7 cellular contexts compared by ENCODE assay signal in genomic region chr20:4813839-4814695, GRCh38.
DNase-seq lines count a peak whose midpoint lies in the region; ATAC-seq and TF ChIP-seq lines count a peak whose summit lies in the region.

No MANE protein-coding gene starts in this region.

- H3K27me3 ChIP-seq in effector memory CD4-positive, alpha-beta T cell (replicated peaks; ENCODE audit: control insufficient read depth, insufficient read depth, low read length, poor library complexity, severe bottlenecking) = no peaks in the 10 kb centered on the region
- no peaks in the 10 kb centered on the region for H3K27me3 ChIP-seq in parathyroid adenoma (ENCODE audit: control insufficient read depth, insufficient read depth, low read length)

- ATAC-seq in GM19025 (IDR thresholded peaks at IDR 0.05; ENCODE audit: low read depth, unreplicated experiment) (peak; percentile 28), HG03025 (IDR thresholded peaks at IDR 0.05; ENCODE audit: low FRiP score, unreplicated experiment) (peak; percentile 47)

- no peak for TF ChIP-seq CTCF in parathyroid adenoma (IDR thresholded peaks at IDR 0.05)

- peak; percentile 62 for DNase-seq in T follicular helper cell (ENCODE audit: low read depth)
- peak; percentile 53 to 70 (median 61) for DNase-seq in effector memory CD4-positive, alpha-beta T cell
- DNase-seq in AG08396 (ENCODE audit: low spot score) = no peak
- DNase-seq in NCI-H345 (lab: John Stamatoyannopoulos, UW) = no peak

- peak overlapping the region; percentile 99 for H3K27ac ChIP-seq in effector memory CD4-positive, alpha-beta T cell (ENCODE audit: insufficient read depth, low read length, poor library complexity, severe bottlenecking)
- peak overlapping the region; percentile 65 for H3K27ac ChIP-seq in parathyroid adenoma

- H3K4me3 ChIP-seq in effector memory CD4-positive, alpha-beta T cell (ENCODE audit: insufficient read depth, low read depth, low read length, poor library complexity, severe bottlenecking) = peak overlapping the region; percentile 37
- no peak overlapping the region for H3K4me3 ChIP-seq in parathyroid adenoma (ENCODE audit: low read depth, low read length)

- no peak overlapping the region for H3K9ac ChIP-seq in parathyroid adenoma

- H3K36me3 ChIP-seq in effector memory CD4-positive, alpha-beta T cell (ENCODE audit: control insufficient read depth, insufficient read depth, low read length) = no peaks in the 10 kb centered on the region
- no peaks in the 10 kb centered on the region for H3K36me3 ChIP-seq in parathyroid adenoma (ENCODE audit: control insufficient read depth, insufficient read depth, low read length)

- no peaks in the 10 kb centered on the region for H3K9me3 ChIP-seq in effector memory CD4-positive, alpha-beta T cell (ENCODE audit: control insufficient read depth, low read length)
- no peaks in the 10 kb centered on the region for H3K9me3 ChIP-seq in parathyroid adenoma (ENCODE audit: control insufficient read depth, low read length)

- peaks cover 62% of the 10 kb centered on the region for H3K4me1 ChIP-seq in effector memory CD4-positive, alpha-beta T cell (ENCODE audit: control insufficient read depth, insufficient read depth, low read length, poor library complexity, severe bottlenecking)
- peaks cover 3% of the 10 kb centered on the region for H3K4me1 ChIP-seq in parathyroid adenoma

- H3K4me2 ChIP-seq in parathyroid adenoma (ENCODE audit: low read length) = no peak overlapping the region

- no peak overlapping the region for H2AFZ ChIP-seq in parathyroid adenoma

- H3K79me2 ChIP-seq in parathyroid adenoma = no peaks in the 10 kb centered on the region

Comparison
In these comparisons a context has a peak if more than half of its experiments do, and no peak if none do; other contexts are left out.
1. DNase-seq: peak in T follicular helper cell (single experiment) and effector memory CD4-positive, alpha-beta T cell (3 of 3); none in AG08396 (single experiment) and NCI-H345 (single experiment).